1 cellular context compared by ENCODE assay signal in the genomic region with DNA sequence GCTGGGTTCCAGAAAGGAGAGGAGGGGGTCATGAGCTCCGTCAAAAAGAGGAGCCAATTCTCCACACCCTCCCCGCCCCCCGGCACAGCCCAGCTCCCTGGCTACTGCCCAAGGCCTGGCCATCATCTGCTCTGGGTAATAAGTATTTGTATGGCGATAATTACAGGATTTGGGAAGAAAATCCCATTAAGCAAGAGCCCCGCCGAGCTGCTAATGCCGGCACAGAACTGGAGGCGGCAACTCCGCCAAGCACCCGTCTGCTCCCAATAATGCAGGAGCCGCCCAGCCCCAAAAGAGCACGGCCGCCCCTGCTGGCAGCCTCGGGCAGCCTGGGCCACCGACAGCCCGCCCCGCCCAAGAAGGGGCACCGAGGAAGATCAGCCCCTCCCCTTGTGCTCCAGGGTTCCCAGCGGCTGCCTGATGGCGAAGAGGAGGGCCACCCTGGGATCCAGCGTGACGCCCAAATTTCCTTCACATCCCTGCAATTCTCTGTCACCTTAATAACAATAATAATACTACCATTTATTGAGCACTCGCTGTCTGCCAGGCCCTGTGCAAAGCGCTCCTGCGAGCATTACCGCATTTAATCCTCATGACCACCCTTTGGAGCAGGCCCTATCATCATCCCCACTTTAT.
TF ChIP-seq lines count a peak whose summit lies in the region.

No MANE protein-coding gene starts in this region.

TF ChIP-seq in GM23338, 12 proteins besides CTCF, POLR2A, EP300 and RAD21 (continued from another document):
- TF ChIP-seq, protein P1, sequence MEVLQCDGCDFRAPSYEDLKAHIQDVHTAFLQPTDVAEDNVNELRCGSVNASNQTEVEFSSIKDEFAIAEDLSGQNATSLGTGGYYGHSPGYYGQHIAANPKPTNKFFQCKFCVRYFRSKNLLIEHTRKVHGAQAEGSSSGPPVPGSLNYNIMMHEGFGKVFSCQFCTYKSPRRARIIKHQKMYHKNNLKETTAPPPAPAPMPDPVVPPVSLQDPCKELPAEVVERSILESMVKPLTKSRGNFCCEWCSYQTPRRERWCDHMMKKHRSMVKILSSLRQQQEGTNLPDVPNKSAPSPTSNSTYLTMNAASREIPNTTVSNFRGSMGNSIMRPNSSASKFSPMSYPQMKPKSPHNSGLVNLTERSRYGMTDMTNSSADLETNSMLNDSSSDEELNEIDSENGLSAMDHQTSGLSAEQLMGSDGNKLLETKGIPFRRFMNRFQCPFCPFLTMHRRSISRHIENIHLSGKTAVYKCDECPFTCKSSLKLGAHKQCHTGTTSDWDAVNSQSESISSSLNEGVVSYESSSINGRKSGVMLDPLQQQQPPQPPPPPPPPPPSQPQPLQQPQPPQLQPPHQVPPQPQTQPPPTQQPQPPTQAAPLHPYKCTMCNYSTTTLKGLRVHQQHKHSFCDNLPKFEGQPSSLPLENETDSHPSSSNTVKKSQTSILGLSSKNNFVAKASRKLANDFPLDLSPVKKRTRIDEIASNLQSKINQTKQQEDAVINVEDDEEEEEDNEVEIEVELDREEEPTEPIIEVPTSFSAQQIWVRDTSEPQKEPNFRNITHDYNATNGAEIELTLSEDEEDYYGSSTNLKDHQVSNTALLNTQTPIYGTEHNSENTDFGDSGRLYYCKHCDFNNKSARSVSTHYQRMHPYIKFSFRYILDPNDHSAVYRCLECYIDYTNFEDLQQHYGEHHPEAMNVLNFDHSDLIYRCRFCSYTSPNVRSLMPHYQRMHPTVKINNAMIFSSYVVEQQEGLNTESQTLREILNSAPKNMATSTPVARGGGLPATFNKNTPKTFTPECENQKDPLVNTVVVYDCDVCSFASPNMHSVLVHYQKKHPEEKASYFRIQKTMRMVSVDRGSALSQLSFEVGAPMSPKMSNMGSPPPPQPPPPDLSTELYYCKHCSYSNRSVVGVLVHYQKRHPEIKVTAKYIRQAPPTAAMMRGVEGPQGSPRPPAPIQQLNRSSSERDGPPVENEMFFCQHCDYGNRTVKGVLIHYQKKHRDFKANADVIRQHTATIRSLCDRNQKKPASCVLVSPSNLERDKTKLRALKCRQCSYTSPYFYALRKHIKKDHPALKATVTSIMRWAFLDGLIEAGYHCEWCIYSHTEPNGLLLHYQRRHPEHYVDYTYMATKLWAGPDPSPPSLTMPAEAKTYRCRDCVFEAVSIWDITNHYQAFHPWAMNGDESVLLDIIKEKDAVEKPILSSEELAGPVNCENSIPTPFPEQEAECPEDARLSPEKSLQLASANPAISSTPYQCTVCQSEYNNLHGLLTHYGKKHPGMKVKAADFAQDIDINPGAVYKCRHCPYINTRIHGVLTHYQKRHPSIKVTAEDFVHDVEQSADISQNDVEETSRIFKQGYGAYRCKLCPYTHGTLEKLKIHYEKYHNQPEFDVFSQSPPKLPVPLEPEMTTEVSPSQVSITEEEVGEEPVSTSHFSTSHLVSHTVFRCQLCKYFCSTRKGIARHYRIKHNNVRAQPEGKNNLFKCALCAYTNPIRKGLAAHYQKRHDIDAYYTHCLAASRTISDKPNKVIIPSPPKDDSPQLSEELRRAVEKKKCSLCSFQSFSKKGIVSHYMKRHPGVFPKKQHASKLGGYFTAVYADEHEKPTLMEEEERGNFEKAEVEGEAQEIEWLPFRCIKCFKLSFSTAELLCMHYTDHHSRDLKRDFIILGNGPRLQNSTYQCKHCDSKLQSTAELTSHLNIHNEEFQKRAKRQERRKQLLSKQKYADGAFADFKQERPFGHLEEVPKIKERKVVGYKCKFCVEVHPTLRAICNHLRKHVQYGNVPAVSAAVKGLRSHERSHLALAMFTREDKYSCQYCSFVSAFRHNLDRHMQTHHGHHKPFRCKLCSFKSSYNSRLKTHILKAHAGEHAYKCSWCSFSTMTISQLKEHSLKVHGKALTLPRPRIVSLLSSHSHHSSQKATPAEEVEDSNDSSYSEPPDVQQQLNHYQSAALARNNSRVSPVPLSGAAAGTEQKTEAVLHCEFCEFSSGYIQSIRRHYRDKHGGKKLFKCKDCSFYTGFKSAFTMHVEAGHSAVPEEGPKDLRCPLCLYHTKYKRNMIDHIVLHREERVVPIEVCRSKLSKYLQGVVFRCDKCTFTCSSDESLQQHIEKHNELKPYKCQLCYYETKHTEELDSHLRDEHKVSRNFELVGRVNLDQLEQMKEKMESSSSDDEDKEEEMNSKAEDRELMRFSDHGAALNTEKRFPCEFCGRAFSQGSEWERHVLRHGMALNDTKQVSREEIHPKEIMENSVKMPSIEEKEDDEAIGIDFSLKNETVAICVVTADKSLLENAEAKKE (CRISPR knock-in tag; IDR thresholded peaks at IDR 0.05) = no peak
- TF ChIP-seq, protein P2, sequence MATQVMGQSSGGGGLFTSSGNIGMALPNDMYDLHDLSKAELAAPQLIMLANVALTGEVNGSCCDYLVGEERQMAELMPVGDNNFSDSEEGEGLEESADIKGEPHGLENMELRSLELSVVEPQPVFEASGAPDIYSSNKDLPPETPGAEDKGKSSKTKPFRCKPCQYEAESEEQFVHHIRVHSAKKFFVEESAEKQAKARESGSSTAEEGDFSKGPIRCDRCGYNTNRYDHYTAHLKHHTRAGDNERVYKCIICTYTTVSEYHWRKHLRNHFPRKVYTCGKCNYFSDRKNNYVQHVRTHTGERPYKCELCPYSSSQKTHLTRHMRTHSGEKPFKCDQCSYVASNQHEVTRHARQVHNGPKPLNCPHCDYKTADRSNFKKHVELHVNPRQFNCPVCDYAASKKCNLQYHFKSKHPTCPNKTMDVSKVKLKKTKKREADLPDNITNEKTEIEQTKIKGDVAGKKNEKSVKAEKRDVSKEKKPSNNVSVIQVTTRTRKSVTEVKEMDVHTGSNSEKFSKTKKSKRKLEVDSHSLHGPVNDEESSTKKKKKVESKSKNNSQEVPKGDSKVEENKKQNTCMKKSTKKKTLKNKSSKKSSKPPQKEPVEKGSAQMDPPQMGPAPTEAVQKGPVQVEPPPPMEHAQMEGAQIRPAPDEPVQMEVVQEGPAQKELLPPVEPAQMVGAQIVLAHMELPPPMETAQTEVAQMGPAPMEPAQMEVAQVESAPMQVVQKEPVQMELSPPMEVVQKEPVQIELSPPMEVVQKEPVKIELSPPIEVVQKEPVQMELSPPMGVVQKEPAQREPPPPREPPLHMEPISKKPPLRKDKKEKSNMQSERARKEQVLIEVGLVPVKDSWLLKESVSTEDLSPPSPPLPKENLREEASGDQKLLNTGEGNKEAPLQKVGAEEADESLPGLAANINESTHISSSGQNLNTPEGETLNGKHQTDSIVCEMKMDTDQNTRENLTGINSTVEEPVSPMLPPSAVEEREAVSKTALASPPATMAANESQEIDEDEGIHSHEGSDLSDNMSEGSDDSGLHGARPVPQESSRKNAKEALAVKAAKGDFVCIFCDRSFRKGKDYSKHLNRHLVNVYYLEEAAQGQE (IDR thresholded peaks at IDR 0.05; ENCODE audit: unreplicated experiment) = no peak
- TF ChIP-seq JUNB (IDR thresholded peaks at IDR 0.05; ENCODE audit: unreplicated experiment) (no peak), NANOG (IDR thresholded peaks at IDR 0.05; ENCODE audit: borderline replicate concordance) (no peak), ZNF114 (CRISPR knock-in tag; IDR thresholded peaks at IDR 0.05) (no peak), STAT1 (IDR thresholded peaks at IDR 0.05; ENCODE audit: unreplicated experiment) (no peak)
